ENCODE assay signal across 1 cellular context in genomic region chr1:167248707-167249642, GRCh38.
TF ChIP-seq lines count a peak whose summit lies in the region.

No MANE protein-coding gene starts in this region.

TF ChIP-seq in K562, 482 proteins besides CTCF, POLR2A, EP300 and RAD21 (continued from another document and continues in another):
- TF ChIP-seq, protein P1, sequence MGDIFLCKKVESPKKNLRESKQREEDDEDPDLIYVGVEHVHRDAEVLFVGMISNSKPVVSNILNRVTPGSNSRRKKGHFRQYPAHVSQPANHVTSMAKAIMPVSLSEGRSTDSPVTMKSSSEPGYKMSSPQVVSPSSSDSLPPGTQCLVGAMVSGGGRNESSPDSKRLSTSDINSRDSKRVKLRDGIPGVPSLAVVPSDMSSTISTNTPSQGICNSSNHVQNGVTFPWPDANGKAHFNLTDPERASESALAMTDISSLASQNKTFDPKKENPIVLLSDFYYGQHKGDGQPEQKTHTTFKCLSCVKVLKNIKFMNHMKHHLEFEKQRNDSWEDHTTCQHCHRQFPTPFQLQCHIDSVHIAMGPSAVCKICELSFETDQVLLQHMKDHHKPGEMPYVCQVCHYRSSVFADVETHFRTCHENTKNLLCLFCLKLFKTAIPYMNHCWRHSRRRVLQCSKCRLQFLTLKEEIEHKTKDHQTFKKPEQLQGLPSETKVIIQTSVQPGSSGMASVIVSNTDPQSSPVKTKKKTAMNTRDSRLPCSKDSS (IDR thresholded peaks at IDR 0.05; ENCODE audit: low read depth, partially characterized antibody), result no peak
- TF ChIP-seq ZNF583 (CRISPR knock-in tag; IDR thresholded peaks at IDR 0.05), result no peak
- TF ChIP-seq FOXK1 (CRISPR knock-in tag; IDR thresholded peaks at IDR 0.05; ENCODE audit: borderline replicate concordance), result no peak
- TF ChIP-seq PHB (CRISPR knock-in tag; IDR thresholded peaks at IDR 0.05), result no peak
- no peak for TF ChIP-seq KDM4B (IDR thresholded peaks at IDR 0.05; ENCODE audit: borderline replicate concordance in 2 of 2, low read depth in 1 of 2)
- TF ChIP-seq ZNF384 (IDR thresholded peaks at IDR 0.05; ENCODE audit: low read depth, low read length), result peak; percentile 22; the same call in 1 of the 2 replicates
- TF ChIP-seq ZNF445 (CRISPR knock-in tag; IDR thresholded peaks at IDR 0.05; ENCODE audit: low read depth), result no peak
- TF ChIP-seq, protein P2, sequence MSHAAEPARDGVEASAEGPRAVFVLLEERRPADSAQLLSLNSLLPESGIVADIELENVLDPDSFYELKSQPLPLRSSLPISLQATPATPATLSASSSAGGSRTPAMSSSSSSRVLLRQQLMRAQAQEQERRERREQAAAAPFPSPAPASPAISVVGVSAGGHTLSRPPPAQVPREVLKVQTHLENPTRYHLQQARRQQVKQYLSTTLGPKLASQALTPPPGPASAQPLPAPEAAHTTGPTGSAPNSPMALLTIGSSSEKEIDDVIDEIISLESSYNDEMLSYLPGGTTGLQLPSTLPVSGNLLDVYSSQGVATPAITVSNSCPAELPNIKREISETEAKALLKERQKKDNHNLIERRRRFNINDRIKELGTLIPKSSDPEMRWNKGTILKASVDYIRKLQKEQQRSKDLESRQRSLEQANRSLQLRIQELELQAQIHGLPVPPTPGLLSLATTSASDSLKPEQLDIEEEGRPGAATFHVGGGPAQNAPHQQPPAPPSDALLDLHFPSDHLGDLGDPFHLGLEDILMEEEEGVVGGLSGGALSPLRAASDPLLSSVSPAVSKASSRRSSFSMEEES (CRISPR knock-in tag; IDR thresholded peaks at IDR 0.05), result peak; percentile 30; the same call in 1 of the 2 replicates
- no peak for TF ChIP-seq HNRNPLL (IDR thresholded peaks at IDR 0.05; ENCODE audit: low read depth, low read length, poor library complexity, severe bottlenecking)
- TF ChIP-seq STAG1 (CRISPR knock-in tag; IDR thresholded peaks at IDR 0.05; ENCODE audit: borderline replicate concordance), result no peak
- TF ChIP-seq CHD2 (IDR thresholded peaks at IDR 0.05; ENCODE audit: low read depth, low read length), result no peak
- TF ChIP-seq, protein P3, sequence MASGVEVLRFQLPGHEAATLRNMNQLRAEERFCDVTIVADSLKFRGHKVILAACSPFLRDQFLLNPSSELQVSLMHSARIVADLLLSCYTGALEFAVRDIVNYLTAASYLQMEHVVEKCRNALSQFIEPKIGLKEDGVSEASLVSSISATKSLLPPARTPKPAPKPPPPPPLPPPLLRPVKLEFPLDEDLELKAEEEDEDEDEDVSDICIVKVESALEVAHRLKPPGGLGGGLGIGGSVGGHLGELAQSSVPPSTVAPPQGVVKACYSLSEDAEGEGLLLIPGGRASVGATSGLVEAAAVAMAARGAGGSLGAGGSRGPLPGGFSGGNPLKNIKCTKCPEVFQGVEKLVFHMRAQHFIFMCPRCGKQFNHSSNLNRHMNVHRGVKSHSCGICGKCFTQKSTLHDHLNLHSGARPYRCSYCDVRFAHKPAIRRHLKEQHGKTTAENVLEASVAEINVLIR (CRISPR knock-in tag; IDR thresholded peaks at IDR 0.05), result no peak
- TF ChIP-seq ETV1 (tag; conservative IDR thresholded peaks at IDR 0.05; ENCODE audit: low read depth), result no peak
- TF ChIP-seq NR3C1 (CRISPR knock-in tag; IDR thresholded peaks at IDR 0.05), result no peak
- TF ChIP-seq FOS (IDR thresholded peaks at IDR 0.05; ENCODE audit: extremely low read depth, insufficient read length), result no peak
- no peak for TF ChIP-seq ZBTB17 (CRISPR knock-in tag; IDR thresholded peaks at IDR 0.05)
- no peak for TF ChIP-seq ZFP1 (CRISPR knock-in tag; IDR thresholded peaks at IDR 0.05)
- TF ChIP-seq ZEB2 (IDR thresholded peaks at IDR 0.05), result 0 out of 2 replicates have a peak, but pooled peaks have one; percentile 19
- TF ChIP-seq, protein P4, sequence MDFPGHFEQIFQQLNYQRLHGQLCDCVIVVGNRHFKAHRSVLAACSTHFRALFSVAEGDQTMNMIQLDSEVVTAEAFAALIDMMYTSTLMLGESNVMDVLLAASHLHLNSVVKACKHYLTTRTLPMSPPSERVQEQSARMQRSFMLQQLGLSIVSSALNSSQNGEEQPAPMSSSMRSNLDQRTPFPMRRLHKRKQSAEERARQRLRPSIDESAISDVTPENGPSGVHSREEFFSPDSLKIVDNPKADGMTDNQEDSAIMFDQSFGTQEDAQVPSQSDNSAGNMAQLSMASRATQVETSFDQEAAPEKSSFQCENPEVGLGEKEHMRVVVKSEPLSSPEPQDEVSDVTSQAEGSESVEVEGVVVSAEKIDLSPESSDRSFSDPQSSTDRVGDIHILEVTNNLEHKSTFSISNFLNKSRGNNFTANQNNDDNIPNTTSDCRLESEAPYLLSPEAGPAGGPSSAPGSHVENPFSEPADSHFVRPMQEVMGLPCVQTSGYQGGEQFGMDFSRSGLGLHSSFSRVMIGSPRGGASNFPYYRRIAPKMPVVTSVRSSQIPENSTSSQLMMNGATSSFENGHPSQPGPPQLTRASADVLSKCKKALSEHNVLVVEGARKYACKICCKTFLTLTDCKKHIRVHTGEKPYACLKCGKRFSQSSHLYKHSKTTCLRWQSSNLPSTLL (IDR thresholded peaks at IDR 0.05), result no peak
- no peak for TF ChIP-seq RFX5 (IDR thresholded peaks at IDR 0.05; ENCODE audit: low read depth, low read length)
- 0 out of 2 replicates have a peak, but pooled peaks have one; percentile 10 for TF ChIP-seq ZFP30 (CRISPR knock-in tag; IDR thresholded peaks at IDR 0.05; ENCODE audit: borderline replicate concordance)
- TF ChIP-seq, protein P5, sequence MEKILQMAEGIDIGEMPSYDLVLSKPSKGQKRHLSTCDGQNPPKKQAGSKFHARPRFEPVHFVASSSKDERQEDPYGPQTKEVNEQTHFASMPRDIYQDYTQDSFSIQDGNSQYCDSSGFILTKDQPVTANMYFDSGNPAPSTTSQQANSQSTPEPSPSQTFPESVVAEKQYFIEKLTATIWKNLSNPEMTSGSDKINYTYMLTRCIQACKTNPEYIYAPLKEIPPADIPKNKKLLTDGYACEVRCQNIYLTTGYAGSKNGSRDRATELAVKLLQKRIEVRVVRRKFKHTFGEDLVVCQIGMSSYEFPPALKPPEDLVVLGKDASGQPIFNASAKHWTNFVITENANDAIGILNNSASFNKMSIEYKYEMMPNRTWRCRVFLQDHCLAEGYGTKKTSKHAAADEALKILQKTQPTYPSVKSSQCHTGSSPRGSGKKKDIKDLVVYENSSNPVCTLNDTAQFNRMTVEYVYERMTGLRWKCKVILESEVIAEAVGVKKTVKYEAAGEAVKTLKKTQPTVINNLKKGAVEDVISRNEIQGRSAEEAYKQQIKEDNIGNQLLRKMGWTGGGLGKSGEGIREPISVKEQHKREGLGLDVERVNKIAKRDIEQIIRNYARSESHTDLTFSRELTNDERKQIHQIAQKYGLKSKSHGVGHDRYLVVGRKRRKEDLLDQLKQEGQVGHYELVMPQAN (IDR thresholded peaks at IDR 0.05; ENCODE audit: borderline replicate concordance), result no peak
- no peak for TF ChIP-seq CHD7 (IDR thresholded peaks at IDR 0.05; ENCODE audit: low read depth, low read length)
- TF ChIP-seq ATF4 (CRISPR knock-in tag; IDR thresholded peaks at IDR 0.05), result no peak
- no peak for TF ChIP-seq MCM3 (IDR thresholded peaks at IDR 0.05)
- TF ChIP-seq HNRNPUL1 (IDR thresholded peaks at IDR 0.05; ENCODE audit: low read length), result no peak
- TF ChIP-seq, protein P6, sequence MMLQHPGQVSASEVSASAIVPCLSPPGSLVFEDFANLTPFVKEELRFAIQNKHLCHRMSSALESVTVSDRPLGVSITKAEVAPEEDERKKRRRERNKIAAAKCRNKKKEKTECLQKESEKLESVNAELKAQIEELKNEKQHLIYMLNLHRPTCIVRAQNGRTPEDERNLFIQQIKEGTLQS (IDR thresholded peaks at IDR 0.05), result no peak
- TF ChIP-seq, protein P6 (CRISPR knock-in tag; conservative IDR thresholded peaks at IDR 0.05), result peak; percentile 59; the same call in 1 of the 2 replicates
- no peak for TF ChIP-seq HIVEP1 (CRISPR knock-in tag; IDR thresholded peaks at IDR 0.05)
- TF ChIP-seq ZNF124 (CRISPR knock-in tag; IDR thresholded peaks at IDR 0.05), result no peak
- no peak for TF ChIP-seq TCF7L2 (IDR thresholded peaks at IDR 0.05; ENCODE audit: low read depth, low read length)
- no peak for TF ChIP-seq POLR2G (IDR thresholded peaks at IDR 0.05; ENCODE audit: low read depth, low read length)
- no peak for TF ChIP-seq NR2F6 (CRISPR knock-in tag; IDR thresholded peaks at IDR 0.05)
- no peak for TF ChIP-seq NEUROD1 (IDR thresholded peaks at IDR 0.05; ENCODE audit: borderline replicate concordance, low read depth, low read length, partially characterized antibody)
- no peak for TF ChIP-seq FOXA1 (IDR thresholded peaks at IDR 0.05; ENCODE audit: borderline replicate concordance)
- no peak for TF ChIP-seq POLR2B (IDR thresholded peaks at IDR 0.05; ENCODE audit: low read depth, partially characterized antibody)
- no peak for TF ChIP-seq SMC3 (conservative IDR thresholded peaks at IDR 0.05; ENCODE audit: insufficient read depth, low read depth, low read length)
- no peak for TF ChIP-seq ZNF143 (CRISPR knock-in tag; IDR thresholded peaks at IDR 0.05)
- no peak for TF ChIP-seq PHF8 (IDR thresholded peaks at IDR 0.05; ENCODE audit: borderline replicate concordance, low read length)
